In genomic region chr17:52420555-52421078, GRCh38 we compare ENCODE assay signal across 24 cellular contexts.
DNase-seq lines count a peak whose midpoint lies in the region; ATAC-seq, FAIRE-seq and TF ChIP-seq lines count a peak whose summit lies in the region.
"Had no signal": no experiment of that assay in that cellular context is flagged by ENCODE, and none has a peak within 500 bp of the region (broad histone marks: within the 10 kb centered on the region; RNA-seq: fewer than 3 reads in every experiment).

No MANE protein-coding gene starts in this region.

- H3K27ac Mint-ChIP-seq in astrocyte (ENCODE audit: unreplicated experiment): peak overlapping the region; percentile 44
- H3K27ac Mint-ChIP-seq: B cell; CD4-positive, alpha-beta T cell; CD8-positive, alpha-beta T cell had no signal

- H3K27me3 ChIP-seq in PC-3 (ENCODE audit: low read length) (no peaks in the 10 kb centered on the region), astrocyte (ENCODE audit: insufficient read depth, low read length) (no peaks in the 10 kb centered on the region)
- H3K27me3 ChIP-seq: BLaER1 treated with 17β-estradiol and CSF1 and Interleukin-3, amounts not matched to agents 10 nM and 100 nM had no signal

- intact Hi-C loops in PC-3 (cut with micrococcal nuclease): no loop called here

- H3K4me1 ChIP-seq in PC-3 (ENCODE audit: insufficient read depth, low read length) (no peaks in the 10 kb centered on the region; the same call in 1 of the 2 replicates), astrocyte (ENCODE audit: insufficient read depth, low read length) (no peaks in the 10 kb centered on the region)
- H3K4me1 ChIP-seq: BLaER1 treated with 17β-estradiol and CSF1 and Interleukin-3, amounts not matched to agents 10 nM and 100 nM; Caco-2 had no signal

- TF ChIP-seq POLR2A in H54 (IDR thresholded peaks at IDR 0.05; ENCODE audit: low read depth, low read length): no peak
- no peak for TF ChIP-seq POLR2A in erythroblast (IDR thresholded peaks at IDR 0.05; ENCODE audit: low read length)

- H3F3A ChIP-seq in PC-3 (ENCODE audit: low read length, unreplicated experiment): no peaks in the 10 kb centered on the region

- H3K4me2 ChIP-seq in PC-3 (ENCODE audit: low read length) (no peak overlapping the region), astrocyte (ENCODE audit: low read length) (no peak overlapping the region)
- H3K4me2 ChIP-seq: BLaER1 treated with 17β-estradiol and CSF1 and Interleukin-3, amounts not matched to agents 10 nM and 100 nM had no signal

- in situ Hi-C loops in ACHN (cut with HindIII; ENCODE audit: low pct_ligation_motif_present, low pct_unique_long_range_greater_than_20kb, low sequenced_read_pairs): no loop called here

- no peaks in the 10 kb centered on the region for H3K79me2 ChIP-seq in PC-3 (ENCODE audit: low read length)
- H3K79me2 ChIP-seq in astrocyte (ENCODE audit: insufficient read depth, low read length): no peaks in the 10 kb centered on the region

- H3K9me3 Mint-ChIP-seq in astrocyte (ENCODE audit: unreplicated experiment): peaks cover 4% of the 10 kb centered on the region

- TF ChIP-seq CTCF in PC-3 (conservative IDR thresholded peaks at IDR 0.05; ENCODE audit: low read depth, low read length): no peak
- no peak for TF ChIP-seq CTCF in astrocyte (IDR thresholded peaks at IDR 0.05; ENCODE audit: insufficient read depth, low read depth, low read length)

- ATAC-seq in PC-3: no peak
- no peak for ATAC-seq in GM21390 (IDR thresholded peaks at IDR 0.05; ENCODE audit: unreplicated experiment)
- ATAC-seq: CD8-positive, alpha-beta T cell had no signal

- H3K36me3 ChIP-seq in PC-3 (ENCODE audit: low read depth, low read length): no peaks in the 10 kb centered on the region
- no peaks in the 10 kb centered on the region for H3K36me3 ChIP-seq in astrocyte (ENCODE audit: insufficient read depth, low read length)
- H3K36me3 ChIP-seq: BLaER1 treated with 17β-estradiol and CSF1 and Interleukin-3, amounts not matched to agents 10 nM and 100 nM had no signal

- H3K4me3 Mint-ChIP-seq in astrocyte (ENCODE audit: unreplicated experiment): no peak overlapping the region
- H3K4me3 Mint-ChIP-seq: B cell; CD4-positive, alpha-beta T cell; CD8-positive, alpha-beta T cell had no signal

- H3K27ac ChIP-seq in PC-3 (ENCODE audit: low read length) (peak overlapping the region; percentile 19; the same call in 1 of the 2 replicates), astrocyte (ENCODE audit: low read depth, low read length) (no peak overlapping the region)
- H3K27ac ChIP-seq: BLaER1 treated with 17β-estradiol and CSF1 and Interleukin-3, amounts not matched to agents 10 nM and 100 nM; C4-2B had no signal

- H3K27me3 Mint-ChIP-seq in astrocyte (ENCODE audit: low read depth, unreplicated experiment): no peaks in the 10 kb centered on the region
- H3K27me3 Mint-ChIP-seq: B cell; CD4-positive, alpha-beta T cell had no signal

- no TSS peak for BruUV-seq in PC-3 (replicated peaks; lab: Mats Ljungman, UMichigan)

- H2AFZ ChIP-seq in PC-3 (ENCODE audit: low read length) (no peak overlapping the region), astrocyte (ENCODE audit: low read depth, low read length) (no peak overlapping the region)

- CTCF ChIA-PET in PC-3 (lab: Charles Lee): no interaction called here

- H3K9me2 ChIP-seq in PC-3 (replicated peaks; ENCODE audit: low read length): no peaks in the 10 kb centered on the region

- H3K9me3 ChIP-seq in PC-3 (ENCODE audit: low read length): peaks cover 24% of the 10 kb centered on the region
- H3K9me3 ChIP-seq in astrocyte (ENCODE audit: insufficient read depth, low read depth, low read length): no peaks in the 10 kb centered on the region
- H3K9me3 ChIP-seq: BLaER1 treated with 17β-estradiol and CSF1 and Interleukin-3, amounts not matched to agents 10 nM and 100 nM; Caco-2 had no signal

- H4K20me1 ChIP-seq in PC-3 (ENCODE audit: low read length): no peaks in the 10 kb centered on the region
- no peaks in the 10 kb centered on the region for H4K20me1 ChIP-seq in astrocyte (ENCODE audit: insufficient read depth, low read length)
- H4K20me1 ChIP-seq: BLaER1 treated with 17β-estradiol and CSF1 and Interleukin-3, amounts not matched to agents 10 nM and 100 nM had no signal

- H3K36me3 Mint-ChIP-seq in astrocyte (ENCODE audit: low read depth, unreplicated experiment): no peaks in the 10 kb centered on the region
- H3K36me3 Mint-ChIP-seq: CD8-positive, alpha-beta T cell had no signal

- peaks cover 3% of the 10 kb centered on the region for H3K4me1 Mint-ChIP-seq in astrocyte (ENCODE audit: low read depth, unreplicated experiment)
- H3K4me1 Mint-ChIP-seq: B cell had no signal

- no peak overlapping the region for H3K4me3 ChIP-seq in PC-3 (ENCODE audit: low read length)
- H3K4me3 ChIP-seq in astrocyte (ENCODE audit: insufficient read depth, low read depth, low read length): no peak overlapping the region
- H3K4me3 ChIP-seq: BLaER1 treated with 17β-estradiol and CSF1 and Interleukin-3, amounts not matched to agents 10 nM and 100 nM had no signal

- POLR2A ChIA-PET in PC-3 (lab: Charles Lee; ENCODE audit: unreplicated experiment): no interaction called here

- peak; percentile 91 for FAIRE-seq in H54 (lab: Jason Lieb, UNC)
- FAIRE-seq in astrocyte (lab: Jason Lieb, UNC): no peak
- FAIRE-seq: A204.1, D721Med, G401.6, GM12891, GM19239 had no signal

- DNase-seq in H54 (ENCODE audit: insufficient read length, low spot score): peak; percentile 6
- peak; percentile 74 for DNase-seq in HT1080 (ENCODE audit: low read depth)
- peak; percentile 20 for DNase-seq in PC-3
- DNase-seq in astrocyte (ENCODE audit: low read depth): no peak
- no peak for DNase-seq in NCI-H1092 treated with DMSO at 0.1 percent for 48 hours (lab: John Stamatoyannopoulos, UW)
- no peak for DNase-seq in ACHN
- DNase-seq in erythroblast (lab: John Stamatoyannopoulos, UW): no peak
- DNase-seq: 8988T; AML-193; Caco-2; Calu3; CD4-positive, alpha-beta T cell; CD8-positive, alpha-beta T cell; DMS79 treated with DMSO at 0.1 percent for 48 hours; GF-D8 had no signal

- H3K9ac ChIP-seq in PC-3 (ENCODE audit: low read length) (no peak overlapping the region), astrocyte (ENCODE audit: low read length) (no peak overlapping the region)
- H3K9ac ChIP-seq: BLaER1 treated with 17β-estradiol and CSF1 and Interleukin-3, amounts not matched to agents 10 nM and 100 nM had no signal

Comparison
In these comparisons a context has a peak if more than half of its experiments do, and no peak if none do; other contexts are left out.
1. DNase-seq: peak in H54 (single experiment), HT1080 (single experiment) and PC-3 (single experiment); none in astrocyte (single experiment), NCI-H1092 treated with DMSO at 0.1 percent for 48 hours (single experiment), ACHN (single experiment) and erythroblast (0 of 2).